In the genomic region with DNA sequence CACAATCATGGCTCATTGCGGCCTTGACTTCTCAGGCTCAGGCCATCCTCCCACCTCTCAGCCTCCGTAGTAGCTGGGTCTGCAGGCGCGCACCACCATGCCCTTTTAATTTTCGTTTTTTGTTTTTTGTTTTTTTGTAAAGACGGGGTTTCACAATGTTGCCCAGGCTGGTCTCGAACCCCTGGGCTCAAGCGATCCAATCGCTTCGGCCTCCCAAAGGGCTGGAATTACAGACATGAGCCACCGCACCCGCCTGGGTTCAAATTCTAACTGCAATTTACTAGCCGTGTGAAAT, we compare ENCODE assay signal across 9 cellular contexts. TPM values are rescaled to one million over a fixed set of nuclear protein-coding genes. Genes with fewer than 3 reads are reported as not detected.
DNase-seq lines count a peak whose midpoint lies in the region; ATAC-seq and TF ChIP-seq lines count a peak whose summit lies in the region.
"Had no signal": no experiment of that assay in that cellular context is flagged by ENCODE, and none has a peak within 500 bp of the region (broad histone marks: within the 10 kb centered on the region; RNA-seq: fewer than 3 reads in every experiment).

No MANE protein-coding gene starts in this region.

- peaks cover 16% of the 10 kb centered on the region for H3K4me1 ChIP-seq in KMS-11 (ENCODE audit: low read depth, poor library complexity, severe bottlenecking)

- peak overlapping the region; percentile 88 for H3K27ac ChIP-seq in C4-2B
- H3K27ac ChIP-seq in KMS-11, result no peak overlapping the region

- H4K20me1 ChIP-seq in KMS-11 (ENCODE audit: insufficient read depth), result no peaks in the 10 kb centered on the region

- no peak for TF ChIP-seq CTCF in C4-2B (conservative IDR thresholded peaks at IDR 0.05)
- no peak for TF ChIP-seq CTCF in KMS-11 (conservative IDR thresholded peaks at IDR 0.05; ENCODE audit: low read depth, low read length)
- no peak for TF ChIP-seq CTCF in neural crest cell (conservative IDR thresholded peaks at IDR 0.05)

- ATAC-seq in effector memory CD8-positive, alpha-beta T cell (replicated peaks), result no peak
- no peak for ATAC-seq in HG03378 (IDR thresholded peaks at IDR 0.05; ENCODE audit: unreplicated experiment)

- peak overlapping the region; percentile 87 for H2AFZ ChIP-seq in KMS-11 (ENCODE audit: low read depth)

- DNase-seq in effector memory CD8-positive, alpha-beta T cell, result no peak
- DNase-seq in neural crest cell (ENCODE audit: low read depth, low spot score), result no peak
- DNase-seq in SW 1271 (lab: John Stamatoyannopoulos, UW), result no peak
- DNase-seq in posterior cingulate gyrus, result no peak
- DNase-seq in LoVo (ENCODE audit: low spot score), result no peak

- peak overlapping the region; percentile 81 for H3K4me2 ChIP-seq in KMS-11

- intact Hi-C loops in posterior cingulate gyrus (cut with DNase I), result loop anchor here (2.0 kb wide), 1 partner anchor 142 kb away; no protein-coding TSS in a partner anchor

- H3K27me3 ChIP-seq in KMS-11 (ENCODE audit: insufficient read depth, low read depth), result no peaks in the 10 kb centered on the region; the same call in 1 of the 2 replicates
- H3K27me3 ChIP-seq: upper lobe of right lung had no signal

- peaks cover 3% of the 10 kb centered on the region for H3K36me3 Mint-ChIP-seq in effector memory CD8-positive, alpha-beta T cell (ENCODE audit: insufficient read depth)
- H3K36me3 Mint-ChIP-seq in neural crest cell (ENCODE audit: low read depth), result no peaks in the 10 kb centered on the region

- peak overlapping the region; percentile 98 to 99 for H3K27ac Mint-ChIP-seq in effector memory CD8-positive, alpha-beta T cell
- no peak overlapping the region for H3K27ac Mint-ChIP-seq in neural crest cell (ENCODE audit: unreplicated experiment)

- H3K4me3 Mint-ChIP-seq in effector memory CD8-positive, alpha-beta T cell, result no peak overlapping the region
- H3K4me3 Mint-ChIP-seq in neural crest cell, result peak overlapping the region; percentile 98

- peaks cover 6 to 10% of the 10 kb centered on the region in 2 donors for H3K27me3 Mint-ChIP-seq in effector memory CD8-positive, alpha-beta T cell
- H3K27me3 Mint-ChIP-seq in neural crest cell (ENCODE audit: low read depth), result peaks cover 6% of the 10 kb centered on the region

- no peaks in the 10 kb centered on the region for H3K9me3 Mint-ChIP-seq in effector memory CD8-positive, alpha-beta T cell
- no peaks in the 10 kb centered on the region for H3K9me3 Mint-ChIP-seq in neural crest cell

- no peaks in the 10 kb centered on the region for H3K36me3 ChIP-seq in KMS-11 (ENCODE audit: insufficient read depth)
- H3K36me3 ChIP-seq: upper lobe of right lung had no signal

- H3K79me2 ChIP-seq in KMS-11 (ENCODE audit: insufficient read depth, low read depth), result peaks cover 19% of the 10 kb centered on the region; the same call in 1 of the 2 replicates

- H3K4me3 ChIP-seq in KMS-11 (IDR thresholded peaks at IDR 0.05; ENCODE audit: insufficient read depth, low read depth, low read length), result no peak overlapping the region

- H3K9ac ChIP-seq in KMS-11, result no peak overlapping the region

- H3K4me1 Mint-ChIP-seq in effector memory CD8-positive, alpha-beta T cell (ENCODE audit: low read depth in 2 of 2), result peaks cover 2 to 5% of the 10 kb centered on the region in 2 donors
- H3K4me1 Mint-ChIP-seq in neural crest cell, result no peaks in the 10 kb centered on the region

RNA-seq across cellular contexts. Expression of gene DCTN1, which starts 12.3 kb away (rescaled TPM):
- 198 and 202 TPM in 2 replicates for total RNA-seq in neural crest cell

RNA-seq across cellular contexts. Expression of gene C2orf81, which starts 29.0 kb away (rescaled TPM):
- 7.3 and 7.9 TPM in 2 replicates for total RNA-seq in neural crest cell

RNA-seq across cellular contexts. Expression of gene WDR54, which starts 29.1 kb away (rescaled TPM):
- 56.9 and 57.8 TPM in 2 replicates for total RNA-seq in neural crest cell

RNA-seq across cellular contexts. Expression of gene SLC4A5, which starts 49.2 kb away (rescaled TPM):
- total RNA-seq in neural crest cell, result 1.3 and 3.0 TPM in 2 replicates

RNA-seq across cellular contexts. Expression of gene RTKN, which starts 49.3 kb away (rescaled TPM):
- total RNA-seq in neural crest cell, result 61.2 and 62.0 TPM in 2 replicates
